14 cellular contexts compared by ENCODE assay signal in genomic region chr12:102314821-102315220, GRCh38.
DNase-seq lines count a peak whose midpoint lies in the region; ATAC-seq and TF ChIP-seq lines count a peak whose summit lies in the region.
"Had no signal": no experiment of that assay in that cellular context is flagged by ENCODE, and none has a peak within 500 bp of the region (broad histone marks: within the 10 kb centered on the region; RNA-seq: fewer than 3 reads in every experiment).

No MANE protein-coding gene starts in this region.

- no peak overlapping the region for H3K4me3 ChIP-seq in fibroblast of pulmonary artery (replicated peaks; ENCODE audit: low read depth, low read length)
- H3K4me3 ChIP-seq in trophoblast cell (ENCODE audit: low read depth, low read length) = no peak overlapping the region
- H3K4me3 ChIP-seq: GM12878, GM23338 had no signal

- ATAC-seq in GM21528 (IDR thresholded peaks at IDR 0.05; ENCODE audit: low FRiP score, unreplicated experiment) = no peak
- ATAC-seq: GM12878, GM23338 had no signal

- H4K12ac ChIP-seq in trophoblast cell (ENCODE audit: low read depth, low read length) = no peak overlapping the region

- H2BK12ac ChIP-seq in trophoblast cell (ENCODE audit: low read length) = no peak overlapping the region

- H3K4me3 Mint-ChIP-seq in type B pancreatic cell = no peak overlapping the region
- H3K4me3 Mint-ChIP-seq: CD4-positive, alpha-beta memory T cell; GM23338 had no signal

- H3K27ac Mint-ChIP-seq in type B pancreatic cell = no peak overlapping the region
- H3K27ac Mint-ChIP-seq: CD4-positive, alpha-beta memory T cell; GM23338 had no signal

- H3K36me3 ChIP-seq in trophoblast cell (ENCODE audit: control insufficient read depth in 1 of 2, insufficient read depth in 2 of 2, low read length in 2 of 2) = no peaks in the 10 kb centered on the region
- H3K36me3 ChIP-seq: BE2C had no signal

- H2BK5ac ChIP-seq in trophoblast cell (ENCODE audit: low read depth, low read length, poor library complexity) = no peak overlapping the region

- no peaks in the 10 kb centered on the region for H3K9me3 ChIP-seq in trophoblast cell (ENCODE audit: insufficient read depth, low read depth, low read length)
- H3K9me3 ChIP-seq: BE2C had no signal

- TF ChIP-seq CTCF in fibroblast of pulmonary artery (IDR thresholded peaks at IDR 0.05; ENCODE audit: low read length, missing control alignments) = no peak
- no peak for TF ChIP-seq CTCF in type B pancreatic cell (conservative IDR thresholded peaks at IDR 0.05)

- H3K27me3 ChIP-seq in trophoblast cell (ENCODE audit: insufficient read depth, low read length) = no peaks in the 10 kb centered on the region

- H3K23ac ChIP-seq in trophoblast cell (ENCODE audit: low read length) = no peak overlapping the region

- H3K79me1 ChIP-seq in trophoblast cell (ENCODE audit: low read length) = no peaks in the 10 kb centered on the region

- no peak overlapping the region for H3K27ac ChIP-seq in trophoblast cell (ENCODE audit: low read depth, low read length)
- H3K27ac ChIP-seq: C4-2B had no signal

- no peak overlapping the region for H4K8ac ChIP-seq in trophoblast cell (ENCODE audit: low read depth, low read length)

- H3K4ac ChIP-seq in trophoblast cell (ENCODE audit: low read depth, low read length) = no peak overlapping the region

- H3K9ac ChIP-seq in trophoblast cell (ENCODE audit: low read length) = no peak overlapping the region

- no peaks in the 10 kb centered on the region for H3K4me1 Mint-ChIP-seq in type B pancreatic cell (ENCODE audit: unreplicated experiment)
- H3K4me1 Mint-ChIP-seq: CD4-positive, alpha-beta memory T cell; GM23338 had no signal

- peaks cover 3% of the 10 kb centered on the region for H3K27me3 Mint-ChIP-seq in type B pancreatic cell

- no peak overlapping the region for H4K91ac ChIP-seq in trophoblast cell (ENCODE audit: low read depth, low read length)

- no peaks in the 10 kb centered on the region for H3K4me1 ChIP-seq in trophoblast cell (ENCODE audit: control insufficient read depth in 1 of 2, insufficient read depth in 2 of 2, low read length in 2 of 2)
- H3K4me1 ChIP-seq: BE2C had no signal

- H3K79me2 ChIP-seq in trophoblast cell (ENCODE audit: control insufficient read depth, insufficient read depth, low read length, poor library complexity) = no peaks in the 10 kb centered on the region

- WGBS in trophoblast cell (ENCODE audit: extremely low coverage, insufficient coverage, insufficient read length) = no CpG with 5 or more reads among the region's 2 CpGs

- no peak overlapping the region for H2AFZ ChIP-seq in trophoblast cell (ENCODE audit: insufficient read depth, low read length, poor library complexity)
- H2AFZ ChIP-seq: GM23338 had no signal

- no peak overlapping the region for H2AK5ac ChIP-seq in trophoblast cell (ENCODE audit: low read length)

- H3K4me2 ChIP-seq in trophoblast cell (ENCODE audit: low read length) = no peak overlapping the region
- H3K4me2 ChIP-seq: GM23338 had no signal

- no peaks in the 10 kb centered on the region for H3K36me3 Mint-ChIP-seq in type B pancreatic cell
- H3K36me3 Mint-ChIP-seq: CD4-positive, alpha-beta memory T cell had no signal

- no peak overlapping the region for H2BK120ac ChIP-seq in trophoblast cell (ENCODE audit: insufficient read depth, low read length, poor library complexity)

- H3K18ac ChIP-seq in trophoblast cell (ENCODE audit: low read length) = no peak overlapping the region

- peak; percentile 19 for DNase-seq in EH (ENCODE audit: low read depth)
- peak; percentile 17 for DNase-seq in amniotic epithelial cell (ENCODE audit: low read depth)
- DNase-seq in fibroblast of pulmonary artery (ENCODE audit: low read depth) = peak; percentile 7
- DNase-seq in trophoblast cell = peak; percentile 10 to 49
- no peak for DNase-seq in NCI-H2081 treated with DMSO at 0.1 percent for 48 hours (lab: John Stamatoyannopoulos, UW)
- no peak for DNase-seq in type B pancreatic cell (ENCODE audit: extremely low spot score, unreplicated experiment)
- DNase-seq: BE2C; CD4-positive, alpha-beta memory T cell; DMS79 treated with DMSO at 0.1 percent for 48 hours; H7 had no signal

- H3K14ac ChIP-seq in trophoblast cell (ENCODE audit: low read length) = no peak overlapping the region

- peaks cover 3% of the 10 kb centered on the region for H3K9me3 Mint-ChIP-seq in type B pancreatic cell

Comparison
In these comparisons a context has a peak if more than half of its experiments do, and no peak if none do; other contexts are left out.
1. DNase-seq: peak in EH (single experiment), amniotic epithelial cell (single experiment), fibroblast of pulmonary artery (single experiment) and trophoblast cell (2 of 2); none in NCI-H2081 treated with DMSO at 0.1 percent for 48 hours (single experiment) and type B pancreatic cell (single experiment).